Comparison of ENCODE assay signal across 7 cellular contexts in the genomic region with DNA sequence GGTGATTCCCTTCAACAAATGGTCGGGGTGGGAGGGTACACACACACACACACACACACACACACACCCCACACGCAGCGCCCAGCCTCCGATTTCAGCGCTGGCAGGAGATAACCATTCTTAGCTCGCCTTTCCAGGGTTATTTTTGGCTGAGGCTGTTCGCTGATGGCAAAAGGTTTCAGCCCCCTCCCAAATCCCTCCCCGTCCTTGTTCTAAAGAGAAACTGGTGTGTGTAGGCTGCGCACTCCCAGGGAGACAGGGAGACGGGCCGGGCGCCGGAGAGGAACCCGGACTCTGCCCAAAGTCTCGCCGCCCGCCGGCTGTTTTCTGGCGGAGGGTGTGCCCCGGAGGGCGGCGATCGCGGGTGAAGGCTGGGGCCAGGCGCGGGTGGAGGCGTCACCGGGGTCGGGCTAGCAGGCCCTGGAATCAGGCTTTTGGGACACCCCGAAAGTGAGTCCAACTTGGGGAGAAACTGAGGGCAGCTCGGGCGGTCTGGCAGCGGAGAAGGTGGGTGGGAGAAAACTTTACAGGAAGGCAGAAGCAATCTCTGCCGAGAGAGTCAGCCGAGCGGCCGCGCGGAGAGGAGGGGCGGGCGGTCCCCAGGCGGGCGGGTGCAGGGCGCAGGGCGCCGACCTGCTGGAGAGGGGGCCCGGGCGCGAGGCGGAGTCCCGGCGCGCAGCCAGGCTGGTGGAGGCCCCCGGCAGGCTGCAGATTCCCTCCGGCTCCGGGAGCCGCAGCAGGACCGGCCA. TPM values are rescaled to one million over a fixed set of nuclear protein-coding genes. Genes with fewer than 3 reads are reported as not detected.
A peak's percentile ranks its signal among the peaks of the same experiment; 100 is the strongest.
DNase-seq lines count a peak whose midpoint lies in the region; ATAC-seq and TF ChIP-seq lines count a peak whose summit lies in the region.
"Not testable (repeated sequence)": the region's sequence is repeated elsewhere in the genome, so short reads cannot be mapped to it uniquely, and the experiment has no call there.

A gene (plus strand): TSS at position 242 of the 749 bp plus-strand sequence. CDS start 517 bp downstream, outside the sequence.

- POLR2A ChIA-PET in activated CD4-positive, alpha-beta memory T cell treated with anti-CD3 and anti-CD28 coated beads for 36 hours (lab: Charles Lee): not testable (repeated sequence)

- not testable (repeated sequence) for H3K36me3 Mint-ChIP-seq in activated CD4-positive, alpha-beta memory T cell treated with anti-CD3 and anti-CD28 coated beads for 36 hours; mesothelial cell of epicardium

- CTCF ChIA-PET in activated CD4-positive, alpha-beta memory T cell treated with anti-CD3 and anti-CD28 coated beads for 36 hours (lab: Charles Lee): not testable (repeated sequence)

- DNase-seq in GM12865 (ENCODE audit: low read depth); activated CD4-positive, alpha-beta memory T cell treated with anti-CD3 and anti-CD28 coated beads for 36 hours; cerebellum (ENCODE audit: low spot score); skeletal muscle cell (ENCODE audit: low read depth): not testable (repeated sequence)
- DNase-seq in left cardiac atrium (peak; percentile 73), mesothelial cell of epicardium (ENCODE audit: low spot score in 2 of 2, unreplicated experiment in 2 of 2) (peak; percentile 26 to 45)

- not testable (repeated sequence) for H3K4me1 Mint-ChIP-seq in activated CD4-positive, alpha-beta memory T cell treated with anti-CD3 and anti-CD28 coated beads for 36 hours (ENCODE audit: low read depth); mesothelial cell of epicardium

- H3K4me3 ChIP-seq in GM12865 (ENCODE audit: low read depth, low read length) (peak within 1 kb of the TSS; percentile 33), skeletal muscle cell (ENCODE audit: low read depth, low read length) (peak within 1 kb of the TSS; percentile 45)

- intact Hi-C loops in activated CD4-positive, alpha-beta memory T cell treated with anti-CD3 and anti-CD28 coated beads for 36 hours (cut with micrococcal nuclease); left cardiac atrium (cut with DNase I): not testable (repeated sequence)

- H3K27me3 Mint-ChIP-seq in activated CD4-positive, alpha-beta memory T cell treated with anti-CD3 and anti-CD28 coated beads for 36 hours: peaks cover 12% of the 10 kb centered on the region
- H3K27me3 Mint-ChIP-seq in mesothelial cell of epicardium (ENCODE audit: low read depth): peaks cover 66% of the 10 kb centered on the region

- TF ChIP-seq CTCF in GM12865 (IDR thresholded peaks at IDR 0.05; ENCODE audit: insufficient read depth, low read depth, low read length, missing control alignments); mesothelial cell of epicardium (IDR thresholded peaks at IDR 0.05; ENCODE audit: unreplicated experiment): not testable (repeated sequence)

- not testable (repeated sequence) for H3K9me3 Mint-ChIP-seq in activated CD4-positive, alpha-beta memory T cell treated with anti-CD3 and anti-CD28 coated beads for 36 hours; mesothelial cell of epicardium

- H3K4me3 Mint-ChIP-seq in activated CD4-positive, alpha-beta memory T cell treated with anti-CD3 and anti-CD28 coated beads for 36 hours: peak within 1 kb of the TSS; percentile 37
- H3K4me3 Mint-ChIP-seq in mesothelial cell of epicardium: peak within 1 kb of the TSS; percentile 73

- H3K27ac Mint-ChIP-seq in activated CD4-positive, alpha-beta memory T cell treated with anti-CD3 and anti-CD28 coated beads for 36 hours; mesothelial cell of epicardium: not testable (repeated sequence)

- ATAC-seq in HG03159 (IDR thresholded peaks at IDR 0.05; ENCODE audit: unreplicated experiment): peak; percentile 57
- ATAC-seq in left cardiac atrium: peak; percentile 83 to 89

RNA-seq across cellular contexts. Expression of the gene that starts here (rescaled TPM):
- not detected for total RNA-seq in activated CD4-positive, alpha-beta memory T cell treated with anti-CD3 and anti-CD28 coated beads for 36 hours
- total RNA-seq in cerebellum (16.2 TPM), left cardiac atrium (100 to 1,000 TPM; 258 to 276 TPM), mesothelial cell of epicardium (8.5 to 9.8 TPM (median 8.5 TPM) in 3 replicates)

Comparison
In these comparisons a context has a peak if more than half of its experiments do, and no peak if none do; other contexts are left out.
1. RNA of the gene that starts here (total RNA-seq): 258 to 276 TPM in left cardiac atrium; 16.2 TPM in cerebellum (single experiment), 8.5 to 9.8 TPM in mesothelial cell of epicardium and not detected in activated CD4-positive, alpha-beta memory T cell treated with anti-CD3 and anti-CD28 coated beads for 36 hours; every median in the first group is over 10 times any median in the second.